7 cellular contexts compared by ENCODE assay signal in genomic region chr10:3622845-3623621, GRCh38.
A peak's percentile ranks its signal among the peaks of the same experiment; 100 is the strongest.
DNase-seq lines count a peak whose midpoint lies in the region; ATAC-seq and TF ChIP-seq lines count a peak whose summit lies in the region.

No MANE protein-coding gene starts in this region.

- peak overlapping the region; percentile 61 to 66 for H3K4me3 Mint-ChIP-seq in activated T-cell treated with anti-CD3 and anti-CD28 coated beads, Interleukin-2, amount 50 U/mL, for 72 hours

- H3K9me3 ChIP-seq in smooth muscle cell (replicated peaks; ENCODE audit: low read depth) = peaks cover 5% of the 10 kb centered on the region

- H3K9me3 Mint-ChIP-seq in activated T-cell treated with anti-CD3 and anti-CD28 coated beads, Interleukin-2, amount 50 U/mL, for 72 hours = peaks cover 6 to 9% of the 10 kb centered on the region in 2 donors

- peak overlapping the region; percentile 83 for H3K27ac Mint-ChIP-seq in activated T-cell treated with anti-CD3 and anti-CD28 coated beads, Interleukin-2, amount 50 U/mL, for 72 hours

- peaks cover 23% of the 10 kb centered on the region for H3K4me1 Mint-ChIP-seq in activated T-cell treated with anti-CD3 and anti-CD28 coated beads, Interleukin-2, amount 50 U/mL, for 72 hours (ENCODE audit: low read depth)

- no peaks in the 10 kb centered on the region for H3K27me3 ChIP-seq in smooth muscle cell (ENCODE audit: low read depth)

- ATAC-seq in GM19025 (IDR thresholded peaks at IDR 0.05; ENCODE audit: low read depth, unreplicated experiment) (peak; percentile 31), HG02870 (IDR thresholded peaks at IDR 0.05; ENCODE audit: unreplicated experiment) (peak; percentile 54)
- peak; percentile 75 for ATAC-seq in activated T-cell treated with anti-CD3 and anti-CD28 coated beads, Interleukin-2, amount 50 U/mL, for 72 hours (replicated peaks in 1 of 2)

- H4K20me1 ChIP-seq in smooth muscle cell (ENCODE audit: low read depth) = no peaks in the 10 kb centered on the region

- peak; percentile 23 to 36 for DNase-seq in activated T-cell treated with anti-CD3 and anti-CD28 coated beads, Interleukin-2, amount 50 U/mL, for 72 hours
- no peak for DNase-seq in smooth muscle cell (lab: John Stamatoyannopoulos, UW; ENCODE audit: unreplicated experiment)
- DNase-seq in NCI-H774 (lab: John Stamatoyannopoulos, UW) = no peak
- DNase-seq in AML-193 (lab: John Stamatoyannopoulos, UW) = no peak
- no peak for DNase-seq in erythroblast (lab: John Stamatoyannopoulos, UW)

- H3K27ac ChIP-seq in smooth muscle cell (ENCODE audit: low read depth) = peak overlapping the region; percentile 66

- no peak for TF ChIP-seq POLR2A in erythroblast (IDR thresholded peaks at IDR 0.05; ENCODE audit: low read length)

- no peak overlapping the region for H3K9ac ChIP-seq in smooth muscle cell (ENCODE audit: low read depth)

- peak overlapping the region; percentile 65 for H3K4me2 ChIP-seq in smooth muscle cell

- H3K4me3 ChIP-seq in smooth muscle cell = no peak overlapping the region

- 64% methylated on average over 3 of the region's 3 CpGs for WGBS in smooth muscle cell (ENCODE audit: low lambda C conversion rate)

- H3F3A ChIP-seq in smooth muscle cell (ENCODE audit: low read depth) = no peaks in the 10 kb centered on the region

- H2AFZ ChIP-seq in smooth muscle cell (ENCODE audit: low read depth) = no peak overlapping the region

- no peaks in the 10 kb centered on the region for H3K4me1 ChIP-seq in smooth muscle cell (ENCODE audit: low read depth)

- H3K27me3 Mint-ChIP-seq in activated T-cell treated with anti-CD3 and anti-CD28 coated beads, Interleukin-2, amount 50 U/mL, for 72 hours (ENCODE audit: low read depth) = no peaks in the 10 kb centered on the region

- no peaks in the 10 kb centered on the region for H3K36me3 ChIP-seq in smooth muscle cell (ENCODE audit: low read depth)

- peaks cover 10 to 11% of the 10 kb centered on the region in 2 donors for H3K36me3 Mint-ChIP-seq in activated T-cell treated with anti-CD3 and anti-CD28 coated beads, Interleukin-2, amount 50 U/mL, for 72 hours (ENCODE audit: insufficient read depth in 2 of 2)

- TF ChIP-seq CTCF in smooth muscle cell (IDR thresholded peaks at IDR 0.05; ENCODE audit: borderline replicate concordance, insufficient read depth, poor library complexity, severe bottlenecking) = no peak

- no peaks in the 10 kb centered on the region for H3K79me2 ChIP-seq in smooth muscle cell (ENCODE audit: low read depth)

Comparison
In these comparisons a context has a peak if more than half of its experiments do, and no peak if none do; other contexts are left out.
1. DNase-seq: peak in activated T-cell treated with anti-CD3 and anti-CD28 coated beads, Interleukin-2, amount 50 U/mL, for 72 hours (2 of 2); none in smooth muscle cell (single experiment), NCI-H774 (single experiment), AML-193 (0 of 2) and erythroblast (0 of 2).
2. Peak in every context shown above with its lines, with median percentiles within 50 percentile points of each other: ATAC-seq.